ENCODE assay signal across 17 cellular contexts in genomic region chr12:93111791-93112208, GRCh38.
DNase-seq lines count a peak whose midpoint lies in the region; ATAC-seq and TF ChIP-seq lines count a peak whose summit lies in the region.
"Had no signal": no experiment of that assay in that cellular context is flagged by ENCODE, and none has a peak within 500 bp of the region (broad histone marks: within the 10 kb centered on the region; RNA-seq: fewer than 3 reads in every experiment).

No MANE protein-coding gene starts in this region.

- H3K36me3 ChIP-seq in HEK293 (ENCODE audit: control insufficient read depth in 2 of 2, insufficient read depth in 1 of 2, low read length in 2 of 2), result no peaks in the 10 kb centered on the region
- H3K36me3 ChIP-seq in mesodermal cell (ENCODE audit: control insufficient read depth, insufficient read depth, low read length), result no peaks in the 10 kb centered on the region

- TF ChIP-seq CTCF in HEK293 (tag by site-specific recombination; IDR thresholded peaks at IDR 0.05), result no peak
- TF ChIP-seq CTCF in epithelial cell of esophagus (IDR thresholded peaks at IDR 0.05; ENCODE audit: insufficient read depth, low read depth, low read length, missing control alignments), result no peak
- TF ChIP-seq CTCF in RWPE1 (conservative IDR thresholded peaks at IDR 0.05; ENCODE audit: low read depth), result no peak

- H3K27ac ChIP-seq in HEK293 (ENCODE audit: extremely low read depth, low read depth, low read length) (no peak overlapping the region), mesodermal cell (ENCODE audit: low read depth, low read length, severe bottlenecking) (peak overlapping the region; percentile 45), RWPE1 (no peak overlapping the region)
- H3K27ac ChIP-seq: PC-9 had no signal

- H3K9me3 ChIP-seq in HEK293 (ENCODE audit: control insufficient read depth, insufficient read depth, low read depth, low read length), result no peaks in the 10 kb centered on the region
- H3K9me3 ChIP-seq in mesodermal cell (ENCODE audit: control insufficient read depth, low read length), result no peaks in the 10 kb centered on the region

- CTCF ChIA-PET in HEK293 (lab: Yijun Ruan, JAX), result interaction anchor here (2.1 kb wide), 1 partner anchor 14 kb away, joined by 9 read pairs; no protein-coding TSS in a partner anchor
- CTCF ChIA-PET in RWPE1 (lab: Yijun Ruan, JAX), result interaction anchor here (0.6 kb wide), 1 partner anchor 123 kb away, joined by 3 read pairs; no protein-coding TSS in a partner anchor

- POLR2A ChIA-PET in HEK293 (lab: Yijun Ruan, JAX) (no interaction called here), RWPE1 (lab: Yijun Ruan, JAX; ENCODE audit: low non-redundant PET) (no interaction called here)

- no CpG with 5 or more reads among the region's 2 CpGs for WGBS in mesodermal cell (ENCODE audit: insufficient coverage in 2 of 2), 2 experiments

- no peak overlapping the region for H3K4me3 ChIP-seq in HEK293 (ENCODE audit: low read depth, low read length)
- no peak overlapping the region for H3K4me3 ChIP-seq in epithelial cell of esophagus (ENCODE audit: low read length)
- no peak overlapping the region for H3K4me3 ChIP-seq in mesodermal cell (ENCODE audit: extremely low read depth, insufficient read depth, low read length, poor library complexity, severe bottlenecking)
- H3K4me3 ChIP-seq: PC-9 had no signal

- ATAC-seq in GM21723 (IDR thresholded peaks at IDR 0.05; ENCODE audit: unreplicated experiment), result no peak

- peak; percentile 29 for DNase-seq in EH (ENCODE audit: low read depth)
- DNase-seq in epithelial cell of esophagus (ENCODE audit: low read depth), result peak; percentile 93
- no peak for DNase-seq in RWPE1 (ENCODE audit: low spot score)
- DNase-seq in NCI-H524 (lab: John Stamatoyannopoulos, UW), result no peak
- DNase-seq: ACHN; CD4-positive, CD25-positive, alpha-beta regulatory T cell; DMS53; HCEC 1CT; KBM-7; NCI-H1436; NCI-H2029; NCI-H510A; NCI-H82 had no signal

- no peaks in the 10 kb centered on the region; the same call in 1 of the 2 replicates for H3K4me1 ChIP-seq in HEK293 (ENCODE audit: control insufficient read depth, insufficient read depth, low read length)
- peaks cover 62% of the 10 kb centered on the region for H3K4me1 ChIP-seq in mesodermal cell (ENCODE audit: control insufficient read depth, insufficient read depth, low read length, poor library complexity, severe bottlenecking)

TF ChIP-seq in HEK293, 187 proteins besides CTCF, POLR2A, EP300 and RAD21:
- TF ChIP-seq PRDM2 (tag by site-specific recombination; IDR thresholded peaks at IDR 0.05; ENCODE audit: borderline replicate concordance), result no peak
- no peak for TF ChIP-seq ZNF530 (tag by site-specific recombination; IDR thresholded peaks at IDR 0.05; ENCODE audit: low read depth)
- TF ChIP-seq ZNF10 (tag by site-specific recombination; IDR thresholded peaks at IDR 0.05), result no peak
- TF ChIP-seq ZNF658 (tag by site-specific recombination; IDR thresholded peaks at IDR 0.05), result no peak
- TF ChIP-seq ZNF768 (tag by site-specific recombination; IDR thresholded peaks at IDR 0.05), result no peak
- no peak for TF ChIP-seq ZNF548 (tag by site-specific recombination; IDR thresholded peaks at IDR 0.05)
- TF ChIP-seq ATF2 (tag by site-specific recombination; IDR thresholded peaks at IDR 0.05; ENCODE audit: low read depth), result peak; percentile 58
- TF ChIP-seq INSM2 (tag by site-specific recombination; IDR thresholded peaks at IDR 0.05), result no peak
- no peak for TF ChIP-seq ZBTB17 (tag by site-specific recombination; IDR thresholded peaks at IDR 0.05)
- no peak for TF ChIP-seq ZNF529 (tag by site-specific recombination; IDR thresholded peaks at IDR 0.05; ENCODE audit: insufficient replicate concordance)
- TF ChIP-seq YY2 (tag by site-specific recombination; IDR thresholded peaks at IDR 0.05), result no peak
- no peak for TF ChIP-seq ZNF341 (tag by site-specific recombination; IDR thresholded peaks at IDR 0.05; ENCODE audit: low read depth)
- TF ChIP-seq ZFP41 (tag by site-specific recombination; IDR thresholded peaks at IDR 0.05; ENCODE audit: borderline replicate concordance), result no peak
- TF ChIP-seq ZNF558 (tag by site-specific recombination; IDR thresholded peaks at IDR 0.05), result no peak
- TF ChIP-seq SCRT2 (tag by site-specific recombination; IDR thresholded peaks at IDR 0.05), result peak; percentile 31; the same call in 1 of the 2 replicates
- TF ChIP-seq ZNF585B (tag by site-specific recombination; IDR thresholded peaks at IDR 0.05), result peak; percentile 25; the same call in 1 of the 2 replicates

Comparison
In these comparisons a context has a peak if more than half of its experiments do, and no peak if none do; other contexts are left out.
1. DNase-seq: peak in EH (single experiment) and epithelial cell of esophagus (single experiment); none in RWPE1 (single experiment) and NCI-H524 (0 of 2).